22 cellular contexts compared by ENCODE assay signal in the genomic region with DNA sequence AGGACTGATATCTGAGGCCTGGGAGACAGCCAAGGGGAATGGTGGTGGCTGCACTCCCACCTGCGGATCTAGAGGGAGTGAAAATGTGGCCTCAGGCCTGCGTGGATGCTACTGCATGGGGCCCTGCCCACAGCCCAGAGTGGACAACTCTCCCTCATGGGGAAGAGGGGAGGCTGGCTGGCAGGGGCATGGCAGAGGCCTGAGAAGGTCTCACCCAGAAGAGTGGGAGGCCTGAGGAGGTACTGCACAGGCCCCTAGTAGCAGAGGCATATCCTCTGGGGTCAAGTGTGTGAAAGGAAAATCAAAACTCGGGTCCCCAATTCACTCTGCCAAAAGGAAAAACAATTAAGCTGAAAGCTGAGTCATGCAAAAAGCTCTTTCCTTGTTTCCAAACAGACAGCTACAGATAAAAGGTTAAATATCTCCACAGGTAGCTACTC.
DNase-seq lines count a peak whose midpoint lies in the region; ATAC-seq, FAIRE-seq and TF ChIP-seq lines count a peak whose summit lies in the region.
"Had no signal": no experiment of that assay in that cellular context is flagged by ENCODE, and none has a peak within 500 bp of the region (broad histone marks: within the 10 kb centered on the region; RNA-seq: fewer than 3 reads in every experiment).

No MANE protein-coding gene starts in this region.

- no peak overlapping the region for H3K4me3 Mint-ChIP-seq in CD8-positive, alpha-beta T cell
- H3K4me3 Mint-ChIP-seq: mesothelial cell of epicardium, nephron had no signal

- POLR2A ChIA-PET in CD8-positive, alpha-beta T cell (lab: Charles Lee), result interaction anchor here (1.1 to 2.6 kb wide), 2 partner anchors 8 to 12 kb away, joined by 3 to 12 read pairs; no protein-coding TSS in a partner anchor

- ATAC-seq in CD8-positive, alpha-beta T cell, result no peak
- ATAC-seq in GM18520 (IDR thresholded peaks at IDR 0.05; ENCODE audit: unreplicated experiment), result no peak
- ATAC-seq: GM12878, sciatic nerve had no signal

- intact Hi-C loops in CD8-positive, alpha-beta T cell (cut with DNase I, micrococcal nuclease), result no loop called here

- peaks cover 9% of the 10 kb centered on the region for H3K36me3 Mint-ChIP-seq in CD8-positive, alpha-beta T cell
- H3K36me3 Mint-ChIP-seq: mesothelial cell of epicardium had no signal

- peaks cover 12% of the 10 kb centered on the region for H3K4me1 ChIP-seq in CD8-positive, alpha-beta T cell (ENCODE audit: insufficient read depth, low read length)
- H3K4me1 ChIP-seq in HUES6 (ENCODE audit: control insufficient read depth, insufficient read depth, low read length) (peaks cover 36% of the 10 kb centered on the region), iPS-20b (ENCODE audit: insufficient read depth, low read length) (peaks cover 30% of the 10 kb centered on the region), small intestine (ENCODE audit: control insufficient read depth in 2 of 2, insufficient read depth in 1 of 2, low read depth in 1 of 2, low read length in 1 of 2) (peaks cover 0 to 2% of the 10 kb centered on the region in 2 donors)
- H3K4me1 ChIP-seq: vagina had no signal

- no peak overlapping the region for H3K4me3 ChIP-seq in CD8-positive, alpha-beta T cell (ENCODE audit: low read depth, low read length)
- H3K4me3 ChIP-seq in HUES6 (ENCODE audit: low read depth, low read length) (peak overlapping the region; percentile 59), iPS-20b (ENCODE audit: low read length) (no peak overlapping the region; the same call in 1 of the 2 replicates), small intestine (ENCODE audit: low read depth in 1 of 2, low read length in 2 of 2) (no peak overlapping the region)
- H3K4me3 ChIP-seq: GM12878, vagina had no signal

- no peaks in the 10 kb centered on the region for H3K9me3 Mint-ChIP-seq in CD8-positive, alpha-beta T cell
- H3K9me3 Mint-ChIP-seq: mesothelial cell of epicardium, nephron had no signal

- peak overlapping the region; percentile 86 for H3K27ac Mint-ChIP-seq in CD8-positive, alpha-beta T cell
- H3K27ac Mint-ChIP-seq: mesothelial cell of epicardium, nephron had no signal

- CTCF ChIA-PET in CD8-positive, alpha-beta T cell (lab: Charles Lee), result interaction anchor here (1.3 to 2.2 kb wide), 3 partner anchors 12 to 94 kb away, joined by 4 to 6 read pairs (median 6); no protein-coding TSS in a partner anchor

- TF ChIP-seq CTCF in CD8-positive, alpha-beta T cell (IDR thresholded peaks at IDR 0.05), result no peak

- no peak overlapping the region for H3K27ac ChIP-seq in CD8-positive, alpha-beta T cell (ENCODE audit: low read depth, low read length)
- H3K27ac ChIP-seq in HUES6 (ENCODE audit: low read depth, low read length) (peak overlapping the region; percentile 90), iPS-20b (ENCODE audit: low read length) (peak overlapping the region; percentile 54), small intestine (ENCODE audit: low read depth in 1 of 2, low read length in 1 of 2) (no peak overlapping the region)
- H3K27ac ChIP-seq: vagina had no signal

- no peaks in the 10 kb centered on the region for H3K9me3 ChIP-seq in CD8-positive, alpha-beta T cell (ENCODE audit: low read length)
- H3K9me3 ChIP-seq in HUES6 (ENCODE audit: control insufficient read depth, insufficient read depth, low read depth, low read length) (no peaks in the 10 kb centered on the region), iPS-20b (ENCODE audit: insufficient read depth, low read depth, low read length) (no peaks in the 10 kb centered on the region), small intestine (ENCODE audit: control insufficient read depth, low read depth) (no peaks in the 10 kb centered on the region)
- H3K9me3 ChIP-seq: vagina had no signal

- peak overlapping the region; percentile 71 for H3K9ac ChIP-seq in HUES6 (ENCODE audit: low read length)
- H3K9ac ChIP-seq in iPS-20b (ENCODE audit: low read depth, low read length), result peak overlapping the region; percentile 50; the same call in 1 of the 2 replicates

- no peak for FAIRE-seq in small intestine (lab: Jason Lieb, UNC)
- FAIRE-seq: bronchial epithelial cell, GM12878 had no signal

- no peaks in the 10 kb centered on the region for H3K36me3 ChIP-seq in CD8-positive, alpha-beta T cell (ENCODE audit: insufficient read depth, low read length)
- peaks cover 14% of the 10 kb centered on the region for H3K36me3 ChIP-seq in HUES6 (ENCODE audit: control insufficient read depth, insufficient read depth, low read length)
- H3K36me3 ChIP-seq in iPS-20b (ENCODE audit: insufficient read depth, low read depth, low read length), result no peaks in the 10 kb centered on the region
- H3K36me3 ChIP-seq in small intestine (ENCODE audit: control insufficient read depth in 2 of 2, insufficient read depth in 2 of 2, low read length in 2 of 2), result no peaks in the 10 kb centered on the region
- H3K36me3 ChIP-seq: vagina had no signal

- no peak for DNase-seq in CD8-positive, alpha-beta T cell
- peak; percentile 41 for DNase-seq in small intestine
- no peak for DNase-seq in NCI-H1417 (lab: John Stamatoyannopoulos, UW)
- no peak for DNase-seq in hypothalamus (lab: John Stamatoyannopoulos, UW)
- DNase-seq: activated CD4-positive, alpha-beta T cell treated with anti-CD3 and anti-CD28 coated beads, Interleukin-2, amount 50 U/mL, for 4 hours; activated CD8-positive, alpha-beta memory T cell treated with anti-CD3 and anti-CD28 coated beads, Interleukin-2, amount 50 U/mL, for 4 hours; activated effector memory CD4-positive, alpha-beta T cell treated with anti-CD3 and anti-CD28 coated beads, Interleukin-2, amount 50 U/mL, for 16 hours; cortex of kidney; DMS79; NCI-H1105; NCI-H2107; NCI-H510A treated with DMSO at 0.1 percent for 48 hours; stimulated activated CD8-positive, alpha-beta memory T cell treated with anti-CD3 and anti-CD28 coated beads, Interleukin-4, amount 100 ng/mL, for 48 hours had no signal

- no peaks in the 10 kb centered on the region for H3K27me3 Mint-ChIP-seq in CD8-positive, alpha-beta T cell (ENCODE audit: low read depth)

- WGBS in small intestine, 3 donors, result 29 to 56% (median 35%) methylated on average over 3 of the region's 3 CpGs

- peaks cover 28% of the 10 kb centered on the region for H3K4me1 Mint-ChIP-seq in CD8-positive, alpha-beta T cell (ENCODE audit: low read depth)

- no peaks in the 10 kb centered on the region for H3K27me3 ChIP-seq in CD8-positive, alpha-beta T cell (ENCODE audit: insufficient read depth, low read length)
- H3K27me3 ChIP-seq in HUES6 (ENCODE audit: control insufficient read depth, insufficient read depth, low read length), result peaks cover 9% of the 10 kb centered on the region; the same call in 1 of the 2 replicates
- peaks cover 4% of the 10 kb centered on the region; the same call in 1 of the 2 replicates for H3K27me3 ChIP-seq in iPS-20b (ENCODE audit: insufficient read depth, low read length)
- H3K27me3 ChIP-seq in small intestine (ENCODE audit: control insufficient read depth in 2 of 2, insufficient read depth in 2 of 2, low read length in 2 of 2), result no peaks in the 10 kb centered on the region
- H3K27me3 ChIP-seq: vagina had no signal

Comparison
In these comparisons a context has a peak if more than half of its experiments do, and no peak if none do; other contexts are left out.
1. H3K27ac ChIP-seq: peak in HUES6 (single experiment) and iPS-20b (single experiment); none in CD8-positive, alpha-beta T cell (single experiment) and small intestine (0 of 2).